In genomic region chr21:31922881-31923280, GRCh38 we compare ENCODE assay signal across 16 cellular contexts. TPM values are rescaled to one million over a fixed set of nuclear protein-coding genes. Genes with fewer than 3 reads are reported as not detected.
DNase-seq lines count a peak whose midpoint lies in the region; ATAC-seq lines count a peak whose summit lies in the region.
"Had no signal": no experiment of that assay in that cellular context is flagged by ENCODE, and none has a peak within 500 bp of the region (broad histone marks: within the 10 kb centered on the region; RNA-seq: fewer than 3 reads in every experiment).

No MANE protein-coding gene starts in this region.

- no peak for ATAC-seq in stimulated activated naive CD8-positive, alpha-beta T cell treated with anti-CD3 and anti-CD28 coated beads, Interleukin-15, Interleukin-2, amounts not matched to agents 100 U/mL and 50 U/mL, for 24 hours
- ATAC-seq: GM12878 had no signal

- DNase-seq in DMS 273 (lab: John Stamatoyannopoulos, UW; ENCODE audit: unreplicated experiment): peak; percentile 80
- DNase-seq in NCI-H1694 treated with DMSO at 0.1 percent for 48 hours (lab: John Stamatoyannopoulos, UW): peak; percentile 18
- DNase-seq in SHP77 treated with DMSO at 0.1 percent for 48 hours (lab: John Stamatoyannopoulos, UW): peak; percentile 32
- DNase-seq in myocyte (ENCODE audit: low read depth): peak; percentile 0
- DNase-seq in stimulated activated CD4-positive, alpha-beta T cell treated with anti-CD3 and anti-CD28 coated beads, Interleukin-4, amount 100 ng/mL, for 4 hours: no peak
- DNase-seq in GOT3 (lab: John Stamatoyannopoulos, UW): no peak
- no peak for DNase-seq in NOMO-1 treated with dmso at 0.1 percent for 144 hours (lab: John Stamatoyannopoulos, UW; ENCODE audit: unreplicated experiment)
- DNase-seq in stimulated activated naive CD8-positive, alpha-beta T cell treated with anti-CD3 and anti-CD28 coated beads, Interleukin-15, Interleukin-2, amounts not matched to agents 100 U/mL and 50 U/mL, for 24 hours: no peak
- DNase-seq: COR-L47, DMS153, EL, HCEC 1CT, NCI-H1105, NCI-H187, NCI-H446 had no signal

RNA-seq across cellular contexts. Expression of gene HUNK, which starts 50.1 kb away (rescaled TPM):
- 0.05 TPM in 1 of 2 replicates, not detected in the other for total RNA-seq in myocyte
- polyA plus RNA-seq in myocyte (2012): 0.01 TPM

Comparison
In these comparisons a context has a peak if more than half of its experiments do, and no peak if none do; other contexts are left out.
1. DNase-seq: peak in DMS 273 (single experiment), NCI-H1694 treated with DMSO at 0.1 percent for 48 hours (single experiment), SHP77 treated with DMSO at 0.1 percent for 48 hours (single experiment) and myocyte (single experiment); none in stimulated activated CD4-positive, alpha-beta T cell treated with anti-CD3 and anti-CD28 coated beads, Interleukin-4, amount 100 ng/mL, for 4 hours (0 of 2), GOT3 (single experiment), NOMO-1 treated with dmso at 0.1 percent for 144 hours (single experiment) and stimulated activated naive CD8-positive, alpha-beta T cell treated with anti-CD3 and anti-CD28 coated beads, Interleukin-15, Interleukin-2, amounts not matched to agents 100 U/mL and 50 U/mL, for 24 hours (single experiment).